Comparison of ENCODE assay signal across 16 cellular contexts in genomic region chr1:3685229-3685628, GRCh38. TPM values are rescaled to one million over a fixed set of nuclear protein-coding genes. Genes with fewer than 3 reads are reported as not detected.
A peak's percentile ranks its signal among the peaks of the same experiment; 100 is the strongest.
DNase-seq lines count a peak whose midpoint lies in the region; ATAC-seq, FAIRE-seq and TF ChIP-seq lines count a peak whose summit lies in the region.
"Had no signal": no experiment of that assay in that cellular context is flagged by ENCODE, and none has a peak within 500 bp of the region (broad histone marks: within the 10 kb centered on the region; RNA-seq: fewer than 3 reads in every experiment).

No MANE protein-coding gene starts in this region.

- FAIRE-seq in bronchial epithelial cell (lab: Jason Lieb, UNC): no peak
- FAIRE-seq: H54 had no signal

- H3K9me3 ChIP-seq in neuronal stem cell (replicated peaks in 1 of 2; ENCODE audit: control insufficient read depth in 2 of 2, insufficient read depth in 1 of 2, low read depth in 1 of 2, low read length in 2 of 2) (no peaks in the 10 kb centered on the region), lower lobe of right lung (no peaks in the 10 kb centered on the region)

- no CpG with 5 or more reads among the region's 14 CpGs for WGBS in neuronal stem cell (ENCODE audit: extremely low coverage in 2 of 2, insufficient read length in 2 of 2, insufficient replicate concordance in 1 of 2), 2 donors

- H3K27me3 Mint-ChIP-seq in type B pancreatic cell: peaks cover 8% of the 10 kb centered on the region
- H3K27me3 Mint-ChIP-seq: CD4-positive, CD25-positive, alpha-beta regulatory T cell had no signal

- H3K18ac ChIP-seq in neuronal stem cell (ENCODE audit: low read length): peak overlapping the region; percentile 57

- H3K79me1 ChIP-seq in neuronal stem cell (ENCODE audit: low read depth, low read length): peaks cover 2% of the 10 kb centered on the region

- POLR2A ChIA-PET in RWPE1 (lab: Yijun Ruan, JAX; ENCODE audit: low non-redundant PET): no interaction called here

- peaks cover 7% of the 10 kb centered on the region for H3K4me1 Mint-ChIP-seq in type B pancreatic cell (ENCODE audit: unreplicated experiment)

- no peaks in the 10 kb centered on the region for H3K27me3 ChIP-seq in bronchial epithelial cell (ENCODE audit: control insufficient read depth, insufficient read depth, low read length)
- peaks cover 0 to 75% (median 16%) of the 10 kb centered on the region in 3 experiments for H3K27me3 ChIP-seq in neuronal stem cell (ENCODE audit: control insufficient read depth in 3 of 3, insufficient read depth in 3 of 3, low read depth in 1 of 3, low read length in 3 of 3)
- peaks cover 5% of the 10 kb centered on the region for H3K27me3 ChIP-seq in lower lobe of right lung (ENCODE audit: low read depth)

- no peak overlapping the region for H3K4me3 Mint-ChIP-seq in type B pancreatic cell
- H3K4me3 Mint-ChIP-seq: CD4-positive, CD25-positive, alpha-beta regulatory T cell had no signal

- intact Hi-C loops in lower lobe of right lung (cut with DNase I): no loop called here

- no peaks in the 10 kb centered on the region for H3K36me3 Mint-ChIP-seq in type B pancreatic cell
- H3K36me3 Mint-ChIP-seq: CD4-positive, CD25-positive, alpha-beta regulatory T cell had no signal

- H3K9ac ChIP-seq in neuronal stem cell (ENCODE audit: low read depth, low read length, poor library complexity): peak overlapping the region; percentile 81

- CTCF ChIA-PET in RWPE1 (lab: Yijun Ruan, JAX): interaction anchor here (0.6 kb wide), 1 partner anchor 10 kb away, joined by 5 read pairs; no protein-coding TSS in a partner anchor

- H2BK12ac ChIP-seq in neuronal stem cell (ENCODE audit: low read length): peak overlapping the region; percentile 81

- peak overlapping the region; percentile 92 for H2AK5ac ChIP-seq in neuronal stem cell (ENCODE audit: low read depth, low read length)

- H4K91ac ChIP-seq in neuronal stem cell (ENCODE audit: low read depth, low read length, poor library complexity): no peak overlapping the region

- H2BK120ac ChIP-seq in neuronal stem cell (ENCODE audit: low read depth, low read length): no peak overlapping the region

- H3K4me1 ChIP-seq in neuronal stem cell (ENCODE audit: control insufficient read depth in 2 of 2, insufficient read depth in 1 of 2, low read depth in 1 of 2, low read length in 2 of 2) (peaks cover 4 to 17% of the 10 kb centered on the region in 2 donors), lower lobe of right lung (no peaks in the 10 kb centered on the region)

- H2AFZ ChIP-seq in neuronal stem cell (ENCODE audit: low read length): no peak overlapping the region

- H2BK15ac ChIP-seq in neuronal stem cell (ENCODE audit: low read length): peak overlapping the region; percentile 85

- peak overlapping the region; percentile 65 for H3K23ac ChIP-seq in neuronal stem cell (ENCODE audit: low read depth, low read length, poor library complexity)

- H3K9me3 Mint-ChIP-seq in type B pancreatic cell: no peaks in the 10 kb centered on the region

- H3K36me3 ChIP-seq in bronchial epithelial cell (ENCODE audit: control insufficient read depth, insufficient read depth, low read length): no peaks in the 10 kb centered on the region
- H3K36me3 ChIP-seq in neuronal stem cell (replicated peaks in 1 of 2; ENCODE audit: control insufficient read depth in 2 of 2, insufficient read depth in 2 of 2, low read length in 2 of 2): no peaks in the 10 kb centered on the region
- H3K36me3 ChIP-seq in lower lobe of right lung: no peaks in the 10 kb centered on the region

- H3K27ac Mint-ChIP-seq in type B pancreatic cell: no peak overlapping the region
- H3K27ac Mint-ChIP-seq: CD4-positive, CD25-positive, alpha-beta regulatory T cell had no signal

- H3K4me3 ChIP-seq in bronchial epithelial cell (ENCODE audit: low read depth, low read length) (no peak overlapping the region), neuronal stem cell (ENCODE audit: low read length in 2 of 2) (no peak overlapping the region), lower lobe of right lung (no peak overlapping the region)

- H4K8ac ChIP-seq in neuronal stem cell (ENCODE audit: low read depth, low read length): no peak overlapping the region

- peak overlapping the region; percentile 56 for H3K14ac ChIP-seq in neuronal stem cell (ENCODE audit: low read length)

- TF ChIP-seq CTCF in RWPE1 (conservative IDR thresholded peaks at IDR 0.05; ENCODE audit: low read depth) (no peak), bronchial epithelial cell (IDR thresholded peaks at IDR 0.05; ENCODE audit: insufficient read depth, low read length, severe bottlenecking) (no peak), type B pancreatic cell (conservative IDR thresholded peaks at IDR 0.05) (no peak), lower lobe of right lung (IDR thresholded peaks at IDR 0.05) (no peak)

- no peak overlapping the region for H3K27ac ChIP-seq in RWPE1
- H3K27ac ChIP-seq in neuronal stem cell (replicated peaks; ENCODE audit: low read length): no peak overlapping the region
- H3K27ac ChIP-seq in lower lobe of right lung: no peak overlapping the region
- H3K27ac ChIP-seq: 22Rv1 had no signal

- H3K4me2 ChIP-seq in neuronal stem cell (ENCODE audit: insufficient read depth, low read length, poor library complexity, severe bottlenecking): no peak overlapping the region

- no peak overlapping the region for H3K4ac ChIP-seq in neuronal stem cell (ENCODE audit: low read length)

- peak overlapping the region; percentile 16 for H2BK5ac ChIP-seq in neuronal stem cell (ENCODE audit: low read length)

- DNase-seq in NCI-H1105 treated with DMSO at 0.1 percent for 48 hours (lab: John Stamatoyannopoulos, UW) (peak; percentile 11), NCI-H1105 (lab: John Stamatoyannopoulos, UW) (no peak), RWPE1 (ENCODE audit: low spot score) (peak; percentile 57), bronchial epithelial cell (ENCODE audit: low read depth) (peak; percentile 75), neuronal stem cell (ENCODE audit: low spot score) (no peak), type B pancreatic cell (ENCODE audit: extremely low spot score, unreplicated experiment) (no peak), lower lobe of right lung (no peak), SW 1271 (lab: John Stamatoyannopoulos, UW) (no peak)
- DNase-seq: Calu3; CD4-positive, CD25-positive, alpha-beta regulatory T cell; DMS 273 treated with DMSO at 0.1 percent for 48 hours had no signal

- ATAC-seq in lower lobe of right lung: no peak
- ATAC-seq: HCT116 had no signal

RNA-seq across cellular contexts. Expression of gene TP73, which starts 32.9 kb away (rescaled TPM):
- total RNA-seq in bronchial epithelial cell: under 0.01 and 0.13 TPM in 2 replicates
- polyA plus RNA-seq in neuronal stem cell (2013, experiment 1 of 2): 0.18 TPM
- 0.19 TPM for polyA plus RNA-seq in neuronal stem cell (2013, experiment 2 of 2)
- 1.6 TPM in 2 replicates for total RNA-seq in type B pancreatic cell (ENCODE audit: low replicate concordance)
- 3.6 TPM for total RNA-seq in lower lobe of right lung
- total RNA-seq: CD4-positive, CD25-positive, alpha-beta regulatory T cell; HT1080 had no signal
- polyA plus RNA-seq: BJ had no signal

RNA-seq across cellular contexts. Expression of gene WRAP73, which starts 35.3 kb away (rescaled TPM):
- total RNA-seq in bronchial epithelial cell (21.3 and 22.1 TPM in 2 replicates), type B pancreatic cell (ENCODE audit: low replicate concordance) (22.5 and 26.7 TPM in 2 replicates), lower lobe of right lung (22.5 TPM)
- 24.6 TPM for polyA plus RNA-seq in neuronal stem cell (2013, experiment 1 of 2)
- 25.7 TPM for polyA plus RNA-seq in neuronal stem cell (2013, experiment 2 of 2)

Comparison
In these comparisons a context has a peak if more than half of its experiments do, and no peak if none do; other contexts are left out.
1. DNase-seq: peak in NCI-H1105 treated with DMSO at 0.1 percent for 48 hours (single experiment), RWPE1 (single experiment) and bronchial epithelial cell (single experiment); none in NCI-H1105 (single experiment), neuronal stem cell (single experiment), type B pancreatic cell (single experiment), lower lobe of right lung (single experiment) and SW 1271 (0 of 2).